Comparison of ENCODE assay signal across 1 cellular context in genomic region chr9:37381094-37381741, GRCh38.
TF ChIP-seq lines count a peak whose summit lies in the region.

No MANE protein-coding gene starts in this region.

TF ChIP-seq in HepG2, 621 proteins besides CTCF, POLR2A, EP300 and RAD21 (continued from another document and continues in another):
- TF ChIP-seq AKNA (CRISPR knock-in tag; IDR thresholded peaks at IDR 0.05; ENCODE audit: borderline replicate concordance) (no peak), NFYC (CRISPR knock-in tag; IDR thresholded peaks at IDR 0.05) (no peak), ZBTB42 (CRISPR knock-in tag; IDR thresholded peaks at IDR 0.05) (no peak), ZNF136 (CRISPR knock-in tag; IDR thresholded peaks at IDR 0.05; ENCODE audit: low read depth) (peak; percentile 58; the same call in 1 of the 2 replicates), ZNF260 (CRISPR knock-in tag; IDR thresholded peaks at IDR 0.05; ENCODE audit: borderline replicate concordance, low read depth) (no peak), TOE1 (CRISPR knock-in tag; IDR thresholded peaks at IDR 0.05) (peak; percentile 54; the same call in 1 of the 2 replicates), ZNF251 (CRISPR knock-in tag; IDR thresholded peaks at IDR 0.05) (no peak), BCLAF1 (IDR thresholded peaks at IDR 0.05) (no peak), NRL (CRISPR knock-in tag; IDR thresholded peaks at IDR 0.05; ENCODE audit: borderline replicate concordance) (peak; percentile 61; the same call in 1 of the 2 replicates), MAFK (conservative IDR thresholded peaks at IDR 0.05 in 1 of 2, IDR thresholded peaks at IDR 0.05 in 1 of 2; ENCODE audit: low read length in 2 of 2) (no peak), CHD4 (IDR thresholded peaks at IDR 0.05; ENCODE audit: borderline replicate concordance, low read length) (no peak), HIVEP1 (CRISPR knock-in tag; IDR thresholded peaks at IDR 0.05) (0 out of 2 replicates have a peak, but pooled peaks have one; percentile 58), NR0B2 (CRISPR knock-in tag; IDR thresholded peaks at IDR 0.05) (0 out of 2 replicates have a peak, but pooled peaks have one; percentile 64), MXD4 (CRISPR knock-in tag; IDR thresholded peaks at IDR 0.05) (peak; percentile 75), SSRP1 (CRISPR knock-in tag; IDR thresholded peaks at IDR 0.05) (no peak), SMAD3 (CRISPR knock-in tag; IDR thresholded peaks at IDR 0.05) (no peak), MEIS1 (CRISPR knock-in tag; IDR thresholded peaks at IDR 0.05; ENCODE audit: borderline replicate concordance) (no peak), ZNF432 (CRISPR knock-in tag; IDR thresholded peaks at IDR 0.05; ENCODE audit: borderline replicate concordance) (no peak), ZSCAN12 (CRISPR knock-in tag; IDR thresholded peaks at IDR 0.05) (no peak), CHCHD3 (CRISPR knock-in tag; IDR thresholded peaks at IDR 0.05) (no peak), ZNF687 (CRISPR knock-in tag; IDR thresholded peaks at IDR 0.05) (peak; percentile 97), GATAD1 (CRISPR knock-in tag; IDR thresholded peaks at IDR 0.05) (peak; percentile 47; the same call in 1 of the 2 replicates), XRCC5 (optimal IDR thresholded peaks at IDR 0.05; ENCODE audit: low read length) (peak; percentile 39), ASH2L (IDR thresholded peaks at IDR 0.05; ENCODE audit: insufficient read length, low read depth, low read length) (no peak), KAT7 (CRISPR knock-in tag; IDR thresholded peaks at IDR 0.05; ENCODE audit: borderline replicate concordance) (no peak), ZNF546 (CRISPR knock-in tag; conservative IDR thresholded peaks at IDR 0.05) (0 out of 2 replicates have a peak, but pooled peaks have one; percentile 37), PBX2 (CRISPR knock-in tag; IDR thresholded peaks at IDR 0.05) (no peak), STAT6 (CRISPR knock-in tag; IDR thresholded peaks at IDR 0.05; ENCODE audit: borderline replicate concordance) (no peak), YY1 (IDR thresholded peaks at IDR 0.05; ENCODE audit: insufficient read depth, insufficient replicate concordance, low read depth, low read length) (no peak), POGZ (CRISPR knock-in tag; IDR thresholded peaks at IDR 0.05) (0 out of 2 replicates have a peak, but pooled peaks have one; percentile 52), ZNF207 (IDR thresholded peaks at IDR 0.05; ENCODE audit: borderline replicate concordance) (no peak), ATRX (CRISPR knock-in tag; IDR thresholded peaks at IDR 0.05; ENCODE audit: borderline replicate concordance) (no peak), HNF4G (IDR thresholded peaks at IDR 0.05; ENCODE audit: borderline replicate concordance, low read depth, low read length) (no peak), HNF4G (CRISPR knock-in tag; IDR thresholded peaks at IDR 0.05; ENCODE audit: borderline replicate concordance, low read depth) (no peak), ZNF468 (CRISPR knock-in tag; IDR thresholded peaks at IDR 0.05) (no peak), ZKSCAN1 (IDR thresholded peaks at IDR 0.05; ENCODE audit: low read length) (no peak), RFXAP (CRISPR knock-in tag; IDR thresholded peaks at IDR 0.05; ENCODE audit: borderline replicate concordance) (peak; percentile 73; the same call in 1 of the 2 replicates), ZNF556 (CRISPR knock-in tag; IDR thresholded peaks at IDR 0.05; ENCODE audit: borderline replicate concordance) (0 out of 2 replicates have a peak, but pooled peaks have one; percentile 33), NFE2L1 (CRISPR knock-in tag; IDR thresholded peaks at IDR 0.05; ENCODE audit: borderline replicate concordance) (no peak), DBP (CRISPR knock-in tag; IDR thresholded peaks at IDR 0.05; ENCODE audit: not compliant biosample characterization) (no peak), TMF1 (CRISPR knock-in tag; IDR thresholded peaks at IDR 0.05; ENCODE audit: low read depth) (peak; percentile 86; the same call in 1 of the 2 replicates), ZSCAN30 (CRISPR knock-in tag; IDR thresholded peaks at IDR 0.05) (peak; percentile 36; the same call in 1 of the 2 replicates), HINFP (CRISPR knock-in tag; IDR thresholded peaks at IDR 0.05; ENCODE audit: low read depth) (peak; percentile 74; the same call in 1 of the 2 replicates), ZNF879 (CRISPR knock-in tag; IDR thresholded peaks at IDR 0.05) (peak; percentile 62; the same call in 1 of the 2 replicates)
